15 cellular contexts compared by ENCODE assay signal in genomic region chr11:46066335-46066734, GRCh38. TPM values are rescaled to one million over a fixed set of nuclear protein-coding genes. Genes with fewer than 3 reads are reported as not detected.
A peak's percentile ranks its signal among the peaks of the same experiment; 100 is the strongest.
DNase-seq lines count a peak whose midpoint lies in the region; ATAC-seq and TF ChIP-seq lines count a peak whose summit lies in the region.
"Had no signal": no experiment of that assay in that cellular context is flagged by ENCODE, and none has a peak within 500 bp of the region (broad histone marks: within the 10 kb centered on the region; RNA-seq: fewer than 3 reads in every experiment).

No MANE protein-coding gene starts in this region.

- peak in 3 of 4 donors; percentile 34 to 61 (median 55) for ATAC-seq in psoas muscle
- no peak for ATAC-seq in body of pancreas
- ATAC-seq: HCT116 had no signal

- intact Hi-C loops in esophagus squamous epithelium (cut with DNase I) (no loop called here), psoas muscle (cut with DNase I) (no loop called here), body of pancreas (cut with DNase I) (no loop called here)

- TF ChIP-seq CTCF in esophagus squamous epithelium (IDR thresholded peaks at IDR 0.05) (no peak), psoas muscle (IDR thresholded peaks at IDR 0.05) (no peak), body of pancreas (IDR thresholded peaks at IDR 0.05) (no peak)

- H3K4me1 ChIP-seq in esophagus squamous epithelium (peaks cover 0 to 95% (median 24%) of the 10 kb centered on the region in 3 donors), psoas muscle (peaks cover 5% of the 10 kb centered on the region), body of pancreas (no peaks in the 10 kb centered on the region)
- H3K4me1 ChIP-seq: Caco-2 had no signal

- TF ChIP-seq POLR2A in esophagus squamous epithelium (IDR thresholded peaks at IDR 0.05) (no peak), body of pancreas (IDR thresholded peaks at IDR 0.05) (no peak)

- DNase-seq in Caki2 (ENCODE audit: low read depth) = peak; percentile 8
- DNase-seq in NCI-H2171 (lab: John Stamatoyannopoulos, UW) = peak; percentile 63
- DNase-seq in esophagus squamous epithelium (lab: John Stamatoyannopoulos, UW) = no peak
- no peak for DNase-seq in psoas muscle
- DNase-seq in dedifferentiated amniotic fluid mesenchymal stem cell (ENCODE audit: extremely low spot score) = no peak
- DNase-seq in middle frontal gyrus (ENCODE audit: extremely low spot score, low spot score) = no peak
- DNase-seq in body of pancreas = no peak
- no peak for DNase-seq in activated CD8-positive, alpha-beta memory T cell treated with anti-CD3 and anti-CD28 coated beads, Interleukin-2, amount 50 U/mL, for 48 hours
- DNase-seq: Caco-2, DMS53, NCI-H446 treated with DMSO at 0.1 percent for 48 hours, NCI-H774, Right ventricle myocardium superior, SK-N-SH had no signal

- H3K27ac ChIP-seq in esophagus squamous epithelium (peak overlapping the region; percentile 66 to 85 (median 80)), psoas muscle (no peak overlapping the region), body of pancreas (no peak overlapping the region)

- H3K36me3 ChIP-seq in esophagus squamous epithelium (no peaks in the 10 kb centered on the region), psoas muscle (ENCODE audit: insufficient read depth in 1 of 2, low read depth in 1 of 2) (peaks cover 0 to 8% of the 10 kb centered on the region in 2 donors), body of pancreas (replicated peaks in 1 of 2; ENCODE audit: insufficient read depth in 1 of 2, low read depth in 2 of 2) (peaks cover 0 to 2% of the 10 kb centered on the region in 2 donors)

- H3K27me3 ChIP-seq in esophagus squamous epithelium (no peaks in the 10 kb centered on the region), psoas muscle (ENCODE audit: insufficient read depth in 3 of 3, low read length in 2 of 3) (no peaks in the 10 kb centered on the region), body of pancreas (no peaks in the 10 kb centered on the region)

- in situ Hi-C loops in Caki2 (cut with HindIII; ENCODE audit: low pct_unique_long_range_greater_than_20kb, low sequenced_read_pairs) = no loop called here

- WGBS in esophagus squamous epithelium, 2 donors = 33 to 58% methylated on average over 4 of the region's 4 CpGs
- WGBS in psoas muscle, 3 donors = 45 to 79% (median 58%) methylated on average over 4 of the region's 4 CpGs
- WGBS in body of pancreas, 2 donors = 86 to 96% methylated on average over 4 of the region's 4 CpGs

- H3K9me3 ChIP-seq in esophagus squamous epithelium (no peaks in the 10 kb centered on the region), psoas muscle (no peaks in the 10 kb centered on the region), body of pancreas (no peaks in the 10 kb centered on the region)
- H3K9me3 ChIP-seq: Caco-2, SK-N-SH had no signal

- H3K4me3 ChIP-seq in esophagus squamous epithelium (no peak overlapping the region), psoas muscle (no peak overlapping the region), body of pancreas (no peak overlapping the region)

RNA-seq across cellular contexts. Expression of gene PHF21A, which starts 54.9 kb away (rescaled TPM):
- 1.2 and 12.0 TPM in 2 replicates for total RNA-seq in Caki2 (2014; rRNA removed; shearing (Covaris generic); ENCODE audit: low replicate concordance)
- total RNA-seq in esophagus squamous epithelium (10 to 100 TPM; 11.2 to 22.3 (median 15.9) TPM), psoas muscle (10 to 100 TPM; 14.8 to 21.3 (median 18.0) TPM), body of pancreas (10 to 100 TPM; 11.7 to 49.4 TPM)
- 10 to 100 TPM in 1 of 3 donors, 1 to 10 TPM in 2; 4.1 to 20.3 (median 8.5) TPM for polyA plus RNA-seq in psoas muscle

Comparison
In these comparisons a context has a peak if more than half of its experiments do, and no peak if none do; other contexts are left out.
1. DNase-seq: peak in Caki2 (single experiment) and NCI-H2171 (single experiment); none in esophagus squamous epithelium (single experiment), psoas muscle (0 of 2), dedifferentiated amniotic fluid mesenchymal stem cell (single experiment), middle frontal gyrus (single experiment), body of pancreas (0 of 4) and activated CD8-positive, alpha-beta memory T cell treated with anti-CD3 and anti-CD28 coated beads, Interleukin-2, amount 50 U/mL, for 48 hours (single experiment).
2. H3K27ac ChIP-seq: peak in esophagus squamous epithelium (4 of 4); none in psoas muscle (single experiment) and body of pancreas (0 of 4).